In genomic region chr2:156329031-156329921, GRCh38 we compare ENCODE assay signal across 12 cellular contexts. TPM values are rescaled to one million over a fixed set of nuclear protein-coding genes. Genes with fewer than 3 reads are reported as not detected.
DNase-seq lines count a peak whose midpoint lies in the region; ATAC-seq and TF ChIP-seq lines count a peak whose summit lies in the region.
"Had no signal": no experiment of that assay in that cellular context is flagged by ENCODE, and none has a peak within 500 bp of the region (broad histone marks: within the 10 kb centered on the region; RNA-seq: fewer than 3 reads in every experiment).

No MANE protein-coding gene starts in this region.

- peaks cover 11% of the 10 kb centered on the region for H3K4me1 ChIP-seq in CD4-positive, alpha-beta memory T cell (ENCODE audit: insufficient read depth, low read length)

- H3K27me3 ChIP-seq in CD4-positive, alpha-beta memory T cell (ENCODE audit: insufficient read depth, low read length) = no peaks in the 10 kb centered on the region
- H3K27me3 ChIP-seq in H7 (ENCODE audit: control insufficient read depth, insufficient read depth, low read length) = peaks cover 88% of the 10 kb centered on the region

- H3K36me3 Mint-ChIP-seq in CD4-positive, alpha-beta memory T cell = peaks cover 20 to 52% of the 10 kb centered on the region in 2 donors
- H3K36me3 Mint-ChIP-seq in natural killer cell = no peaks in the 10 kb centered on the region

- peaks cover 16 to 33% of the 10 kb centered on the region in 2 donors for H3K27me3 Mint-ChIP-seq in CD4-positive, alpha-beta memory T cell
- H3K27me3 Mint-ChIP-seq in natural killer cell (ENCODE audit: low read depth in 2 of 2) = peaks cover 39 to 49% of the 10 kb centered on the region in 2 donors

- no peaks in the 10 kb centered on the region for H3K36me3 ChIP-seq in CD4-positive, alpha-beta memory T cell (ENCODE audit: insufficient read depth, low read length)
- no peaks in the 10 kb centered on the region for H3K36me3 ChIP-seq in H7 (replicated peaks; ENCODE audit: control insufficient read depth, insufficient read depth, low read length)

- H3K9me3 Mint-ChIP-seq in CD4-positive, alpha-beta memory T cell = peaks cover 0 to 9% (median 0%) of the 10 kb centered on the region in 8 donors
- H3K9me3 Mint-ChIP-seq in natural killer cell = no peaks in the 10 kb centered on the region

- intact Hi-C loops in CD4-positive, alpha-beta memory T cell (cut with micrococcal nuclease) = no loop called here
- intact Hi-C loops in natural killer cell (cut with micrococcal nuclease) = no loop called here

- DNase-seq in CD4-positive, alpha-beta memory T cell = peak in 3 of 5 donors; percentile 20 to 40 (median 37)
- DNase-seq in H7 = peak; percentile 84
- DNase-seq in effector CD8-positive, alpha-beta T cell (lab: John Stamatoyannopoulos, UW) = peak; percentile 37
- no peak for DNase-seq in natural killer cell
- DNase-seq in AG08395 (ENCODE audit: low spot score) = no peak
- no peak for DNase-seq in NCI-H2081 (lab: John Stamatoyannopoulos, UW)
- DNase-seq in left lobe of liver (ENCODE audit: low spot score) = no peak
- DNase-seq: HCEC 1CT; hypothalamus; NCI-H524; stimulated activated CD4-positive, alpha-beta T cell treated with anti-CD3 and anti-CD28 coated beads, Interleukin-15, amount 100 ng/mL, for 24 hours had no signal

- peaks cover 7 to 57% (median 17%) of the 10 kb centered on the region in 4 donors for H3K4me1 Mint-ChIP-seq in CD4-positive, alpha-beta memory T cell
- H3K4me1 Mint-ChIP-seq in natural killer cell = peaks cover 53 to 60% of the 10 kb centered on the region in 2 donors

- no peak for TF ChIP-seq CTCF in natural killer cell (IDR thresholded peaks at IDR 0.05)

- ATAC-seq in natural killer cell (no peak), GM21367 (IDR thresholded peaks at IDR 0.05; ENCODE audit: unreplicated experiment) (no peak), left lobe of liver (no peak)

- H3K4me3 ChIP-seq in CD4-positive, alpha-beta memory T cell (ENCODE audit: low read length in 2 of 2) = no peak overlapping the region
- peak overlapping the region; percentile 48 for H3K4me3 ChIP-seq in H7 (ENCODE audit: insufficient read depth, low read depth, low read length)

- H3K4me3 Mint-ChIP-seq in CD4-positive, alpha-beta memory T cell = peak overlapping the region in 4 of 8 donors; percentile 22 to 93 (median 43)
- H3K4me3 Mint-ChIP-seq in natural killer cell = peak overlapping the region; percentile 61

- peak overlapping the region in 6 of 7 donors; percentile 42 to 100 (median 68) for H3K27ac Mint-ChIP-seq in CD4-positive, alpha-beta memory T cell
- peak overlapping the region; percentile 99 for H3K27ac Mint-ChIP-seq in natural killer cell

- POLR2A ChIA-PET in CD4-positive, alpha-beta memory T cell (lab: Charles Lee; ENCODE audit: partially characterized antibody) = interaction anchor here (6.7 to 8.9 kb wide), 2 partner anchors 15 to 72 kb away, joined by 87 to 136 read pairs; no protein-coding TSS in a partner anchor

- no peak overlapping the region for H3K27ac ChIP-seq in CD4-positive, alpha-beta memory T cell (ENCODE audit: low read depth, low read length)

- H3K9me3 ChIP-seq in CD4-positive, alpha-beta memory T cell (ENCODE audit: control insufficient read depth in 1 of 2, low read length in 2 of 2) = no peaks in the 10 kb centered on the region

- CTCF ChIA-PET in CD4-positive, alpha-beta memory T cell (lab: Charles Lee; ENCODE audit: partially characterized antibody) = interaction anchor here (1.1 kb wide), 1 partner anchor 12 kb away, joined by 4 read pairs; no protein-coding TSS in a partner anchor

RNA-seq across cellular contexts. Expression of gene NR4A2, which starts 3.2 kb away (rescaled TPM):
- 1 to 10 TPM; 2.1 TPM for total RNA-seq in CD4-positive, alpha-beta memory T cell
- 10 to 100 TPM in 1 of 2 donors, 1 to 10 TPM in 1; 9.4 to 18.3 TPM for polyA plus RNA-seq in CD4-positive, alpha-beta memory T cell
- total RNA-seq in H7 (2014; rRNA removed; shearing (Covaris generic)) = 0.37 and 0.45 TPM in 2 replicates
- total RNA-seq in natural killer cell (100 to 1,000 TPM; 163 to 316 (median 266) TPM), left lobe of liver (0.91 TPM)

Comparison
In these comparisons a context has a peak if more than half of its experiments do, and no peak if none do; other contexts are left out.
1. DNase-seq: peak in CD4-positive, alpha-beta memory T cell (3 of 5), H7 (single experiment) and effector CD8-positive, alpha-beta T cell (single experiment); none in natural killer cell (single experiment), AG08395 (single experiment), NCI-H2081 (0 of 2) and left lobe of liver (single experiment).
2. RNA of gene NR4A2, which starts 3.2 kb away (total RNA-seq): 163 to 316 TPM in natural killer cell; 2.1 TPM in CD4-positive, alpha-beta memory T cell, 0.91 TPM in left lobe of liver (single experiment) and 0.37 to 0.45 TPM in H7; every median in the first group is over 10 times any median in the second.